In the genomic region with DNA sequence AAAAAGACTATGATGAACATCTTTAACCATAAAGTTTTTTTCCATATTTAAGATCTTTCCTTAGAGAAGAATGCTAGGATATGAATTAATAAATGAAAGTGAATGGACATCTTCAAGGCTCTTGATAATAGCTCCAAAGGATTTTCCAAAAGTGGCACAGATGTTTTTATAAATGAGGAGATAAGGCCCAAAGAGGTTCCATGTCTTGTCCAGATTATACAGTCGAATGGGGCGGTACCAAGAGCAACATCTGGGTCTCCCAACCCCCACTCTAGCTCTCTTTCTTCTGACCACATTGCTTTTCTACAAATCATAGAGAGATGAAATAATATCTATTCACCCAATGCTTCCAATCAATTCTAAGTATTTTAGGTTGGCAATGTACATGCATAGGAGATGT, we compare ENCODE assay signal across 35 cellular contexts.
"Had no signal": no experiment of that assay in that cellular context is flagged by ENCODE, and none has a peak within 500 bp of the region (broad histone marks: within the 10 kb centered on the region; RNA-seq: fewer than 3 reads in every experiment).

No MANE protein-coding gene starts in this region.

- DNase-seq: Karpas-422, Kasumi-1, MG63, MM.1S, MV-4-11, NCI-H1048, NCI-H1092, NCI-H1092 treated with DMSO at 0.1 percent for 48 hours, NCI-H1105, NCI-H1105 treated with DMSO at 0.1 percent for 48 hours, NCI-H1417, NCI-H1417 treated with DMSO at 0.1 percent for 48 hours, NCI-H1436, NCI-H1436 treated with DMSO at 0.1 percent for 48 hours, NCI-H146, NCI-H1694, NCI-H1694 treated with DMSO at 0.1 percent for 48 hours, NCI-H187, NCI-H187 treated with DMSO at 0.1 percent for 48 hours, NCI-H1930, NCI-H2029, NCI-H2029 treated with DMSO at 0.1 percent for 48 hours, NCI-H2081, NCI-H2081 treated with DMSO at 0.1 percent for 48 hours, NCI-H2107, NCI-H2171, NCI-H2171 treated with DMSO at 0.1 percent for 48 hours, NCI-H2227 treated with DMSO at 0.1 percent for 48 hours, NCI-H226, NCI-H345, NCI-H446, NCI-H446 treated with DMSO at 0.1 percent for 48 hours, NCI-H510A, NCI-H510A treated with DMSO at 0.1 percent for 48 hours had no signal

- H3K27me3 ChIP-seq: MG63 had no signal

- H3K27ac ChIP-seq: KMS-11 had no signal

- H3K4me3 ChIP-seq: MG63 had no signal

- H3K4me2 ChIP-seq: KMS-11 had no signal

- H3K9ac ChIP-seq: KMS-11 had no signal

- H3K36me3 ChIP-seq: MG63 had no signal

- H3K9me3 ChIP-seq: MG63 had no signal
